In the genomic region with DNA sequence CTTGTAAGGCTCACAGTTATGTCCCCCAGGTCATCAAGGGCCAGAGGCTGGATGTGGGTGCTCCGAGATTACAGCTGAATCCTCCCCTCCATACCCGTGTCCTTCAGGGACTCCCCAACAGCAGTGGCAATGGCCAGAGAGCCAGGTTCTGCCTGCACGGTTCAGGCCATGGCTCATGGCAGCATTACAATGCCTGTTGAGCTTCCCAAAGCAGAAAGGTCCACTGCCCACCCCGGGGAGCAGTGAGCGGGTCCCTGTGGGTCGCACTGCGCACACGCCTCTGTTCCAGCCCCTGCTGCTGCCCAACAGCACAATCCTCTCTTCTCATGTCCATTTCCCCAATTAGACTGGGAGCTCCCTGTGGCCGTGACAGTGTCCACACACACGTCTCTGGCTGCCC, we compare ENCODE assay signal across 19 cellular contexts.
DNase-seq lines count a peak whose midpoint lies in the region; ATAC-seq and TF ChIP-seq lines count a peak whose summit lies in the region.
"Had no signal": no experiment of that assay in that cellular context is flagged by ENCODE, and none has a peak within 500 bp of the region (broad histone marks: within the 10 kb centered on the region; RNA-seq: fewer than 3 reads in every experiment).

No MANE protein-coding gene starts in this region.

- H3K27ac ChIP-seq in mammary epithelial cell (ENCODE audit: insufficient read depth, low read depth, low read length) = no peak overlapping the region
- no peak overlapping the region for H3K27ac ChIP-seq in spleen

- WGBS in mammary epithelial cell (ENCODE audit: low coverage, missing lambda C conversion rate) = 96% methylated on average over 8 of the region's 10 CpGs
- WGBS in spleen, 5 donors = 88 to 96% (median 92%) methylated on average over 8 to 10 of the region's 10 CpGs

- in situ Hi-C loops in mammary epithelial cell (cut with MboI; ENCODE audit: low sequenced_read_pairs in 2 of 2) = no loop called here

- no peak overlapping the region for H3K9ac ChIP-seq in mammary epithelial cell (ENCODE audit: insufficient read depth, low read length)

- no peak overlapping the region for H2AFZ ChIP-seq in mammary epithelial cell (ENCODE audit: low read depth, low read length)

- H3K79me2 ChIP-seq in mammary epithelial cell (ENCODE audit: insufficient read depth, low read length) = peaks cover 89% of the 10 kb centered on the region

- TF ChIP-seq CTCF in MCF 10A (IDR thresholded peaks at IDR 0.05; ENCODE audit: unreplicated experiment) (no peak), mammary epithelial cell (conservative IDR thresholded peaks at IDR 0.05 in 1 of 2, IDR thresholded peaks at IDR 0.05 in 1 of 2; ENCODE audit: extremely low read depth in 1 of 2, insufficient read depth in 1 of 2, low read depth in 1 of 2, low read length in 2 of 2) (no peak), glutamatergic neuron (IDR thresholded peaks at IDR 0.05; ENCODE audit: partially characterized antibody, unreplicated experiment) (no peak), spleen (IDR thresholded peaks at IDR 0.05 in 8 of 11, conservative IDR thresholded peaks at IDR 0.05 in 3 of 11) (no peak), GM10266 (IDR thresholded peaks at IDR 0.05; ENCODE audit: control insufficient read depth, insufficient read depth, low read depth, missing control alignments) (no peak)

- no peak overlapping the region for H3K4me2 ChIP-seq in mammary epithelial cell (ENCODE audit: insufficient read depth, low read depth, low read length)

- no peak overlapping the region for H3K4me3 ChIP-seq in mammary epithelial cell (replicated peaks in 1 of 3; ENCODE audit: insufficient read depth in 1 of 3, low read depth in 2 of 3, low read length in 3 of 3)
- H3K4me3 ChIP-seq in spleen = no peak overlapping the region
- H3K4me3 ChIP-seq: gastrocnemius medialis, mucosa of descending colon had no signal

- no peak for DNase-seq in MCF 10A (ENCODE audit: unreplicated experiment)
- DNase-seq in mammary epithelial cell = no peak
- DNase-seq in glutamatergic neuron = no peak
- DNase-seq in spleen = peak; percentile 61
- no peak for DNase-seq in GM10266 (ENCODE audit: extremely low spot score)
- no peak for DNase-seq in H4 (ENCODE audit: low spot score)
- DNase-seq: activated CD4-positive, alpha-beta T cell treated with anti-CD3 and anti-CD28 coated beads, Interleukin-2, amount 10 ng/mL, durations not matched to agents 7 days and 5 days; C1 segment of cervical spinal cord; DMS153; erythroblast; gastrocnemius medialis; GDM1; mucosa of descending colon; NCI-H146; SIG-M5; T-helper 1 cell had no signal

- no peak overlapping the region for H3K4me3 Mint-ChIP-seq in MCF 10A (ENCODE audit: unreplicated experiment)
- H3K4me3 Mint-ChIP-seq in activated naive CD8-positive, alpha-beta T cell = no peak overlapping the region
- no peak overlapping the region for H3K4me3 Mint-ChIP-seq in glutamatergic neuron (ENCODE audit: unreplicated experiment)
- H3K4me3 Mint-ChIP-seq: activated CD4-positive, alpha-beta T cell treated with anti-CD3 and anti-CD28 coated beads, Interleukin-2, amount 10 ng/mL, durations not matched to agents 7 days and 5 days had no signal

- H3K4me1 Mint-ChIP-seq in MCF 10A (ENCODE audit: insufficient read depth, unreplicated experiment) (peaks cover 6% of the 10 kb centered on the region), glutamatergic neuron (ENCODE audit: low read depth, unreplicated experiment) (peaks cover 41% of the 10 kb centered on the region)
- no peaks in the 10 kb centered on the region for H3K4me1 Mint-ChIP-seq in activated naive CD8-positive, alpha-beta T cell (ENCODE audit: low read depth)

- CTCF ChIA-PET in MCF 10A (lab: Yijun Ruan, JAX) (interaction anchor here (0.7 kb wide), 2 partner anchors 77 to 146 kb away, joined by 3 read pairs; no protein-coding TSS in a partner anchor), mammary epithelial cell (lab: Charles Lee; ENCODE audit: low non-redundant PET) (no interaction called here)

- H3K36me3 Mint-ChIP-seq in MCF 10A (ENCODE audit: insufficient read depth, unreplicated experiment) = peaks cover 50% of the 10 kb centered on the region
- H3K36me3 Mint-ChIP-seq in activated naive CD8-positive, alpha-beta T cell = no peaks in the 10 kb centered on the region
- peaks cover 4% of the 10 kb centered on the region for H3K36me3 Mint-ChIP-seq in glutamatergic neuron (ENCODE audit: unreplicated experiment)

- H3K9me3 ChIP-seq in mammary epithelial cell (replicated peaks; ENCODE audit: insufficient read depth, low read length) = no peaks in the 10 kb centered on the region
- H3K9me3 ChIP-seq in spleen = no peaks in the 10 kb centered on the region
- H3K9me3 ChIP-seq: gastrocnemius medialis, mucosa of descending colon had no signal

- dilution Hi-C loops in mammary epithelial cell (cut with HindIII; ENCODE audit: low sequenced_read_pairs) = no loop called here

- peaks cover 52% of the 10 kb centered on the region for H3K4me1 ChIP-seq in mammary epithelial cell (ENCODE audit: insufficient read depth, low read length)
- H3K4me1 ChIP-seq in spleen = peaks cover 0 to 51% (median 25%) of the 10 kb centered on the region in 6 donors

- no peaks in the 10 kb centered on the region for H4K20me1 ChIP-seq in mammary epithelial cell (ENCODE audit: insufficient read depth, low read length)

- H3K27ac Mint-ChIP-seq in MCF 10A (ENCODE audit: low read depth, unreplicated experiment) = peak overlapping the region; percentile 63
- peak overlapping the region; percentile 51 for H3K27ac Mint-ChIP-seq in activated naive CD8-positive, alpha-beta T cell
- peak overlapping the region; percentile 76 for H3K27ac Mint-ChIP-seq in glutamatergic neuron (ENCODE audit: unreplicated experiment)
- H3K27ac Mint-ChIP-seq: activated CD4-positive, alpha-beta T cell treated with anti-CD3 and anti-CD28 coated beads, Interleukin-2, amount 10 ng/mL, durations not matched to agents 7 days and 5 days had no signal

- BruUV-seq in MCF 10A (replicated peaks; lab: Mats Ljungman, UMichigan) (no TSS peak), mammary epithelial cell (replicated peaks; lab: Mats Ljungman, UMichigan) (no TSS peak)

- POLR2A ChIA-PET in MCF 10A (lab: Yijun Ruan, JAX) = interaction anchor here (0.7 to 1.0 kb wide), 2 partner anchors 80 to 105 kb away, joined by 3 read pairs; no protein-coding TSS in a partner anchor

- H3K27me3 ChIP-seq in mammary epithelial cell (ENCODE audit: insufficient read depth, low read length) (no peaks in the 10 kb centered on the region), spleen (replicated peaks in 1 of 7) (no peaks in the 10 kb centered on the region)
- H3K27me3 ChIP-seq: gastrocnemius medialis had no signal

- no peaks in the 10 kb centered on the region for H3K27me3 Mint-ChIP-seq in MCF 10A (ENCODE audit: insufficient read depth, unreplicated experiment)
- no peaks in the 10 kb centered on the region for H3K27me3 Mint-ChIP-seq in activated naive CD8-positive, alpha-beta T cell
- peaks cover 14% of the 10 kb centered on the region for H3K27me3 Mint-ChIP-seq in glutamatergic neuron (ENCODE audit: unreplicated experiment)
- H3K27me3 Mint-ChIP-seq: activated CD4-positive, alpha-beta T cell treated with anti-CD3 and anti-CD28 coated beads, Interleukin-2, amount 10 ng/mL, durations not matched to agents 7 days and 5 days had no signal

- intact Hi-C loops in MCF 10A (cut with micrococcal nuclease) = no loop called here
- intact Hi-C loops in mammary epithelial cell (cut with micrococcal nuclease) = no loop called here
- intact Hi-C loops in spleen (cut with DNase I; ENCODE audit: low total_unique reads) = no loop called here

- no peak for ATAC-seq in HG02763 (IDR thresholded peaks at IDR 0.05; ENCODE audit: unreplicated experiment)
- ATAC-seq: gastrocnemius medialis, mucosa of descending colon, right cardiac atrium had no signal

- TF ChIP-seq POLR2A in spleen (IDR thresholded peaks at IDR 0.05) = no peak

- H3K9me3 Mint-ChIP-seq in MCF 10A (ENCODE audit: unreplicated experiment) = no peaks in the 10 kb centered on the region
- H3K9me3 Mint-ChIP-seq in activated naive CD8-positive, alpha-beta T cell (ENCODE audit: low read depth) = no peaks in the 10 kb centered on the region
- H3K9me3 Mint-ChIP-seq in glutamatergic neuron (ENCODE audit: unreplicated experiment) = peaks cover 13% of the 10 kb centered on the region
- H3K9me3 Mint-ChIP-seq: activated CD4-positive, alpha-beta T cell treated with anti-CD3 and anti-CD28 coated beads, Interleukin-2, amount 10 ng/mL, durations not matched to agents 7 days and 5 days had no signal

- H3K36me3 ChIP-seq in mammary epithelial cell (ENCODE audit: insufficient read depth, low read length) = peaks cover 5% of the 10 kb centered on the region
- peaks cover 0 to 100% (median 47%) of the 10 kb centered on the region in 6 donors for H3K36me3 ChIP-seq in spleen
